24 cellular contexts compared by ENCODE assay signal in the genomic region with DNA sequence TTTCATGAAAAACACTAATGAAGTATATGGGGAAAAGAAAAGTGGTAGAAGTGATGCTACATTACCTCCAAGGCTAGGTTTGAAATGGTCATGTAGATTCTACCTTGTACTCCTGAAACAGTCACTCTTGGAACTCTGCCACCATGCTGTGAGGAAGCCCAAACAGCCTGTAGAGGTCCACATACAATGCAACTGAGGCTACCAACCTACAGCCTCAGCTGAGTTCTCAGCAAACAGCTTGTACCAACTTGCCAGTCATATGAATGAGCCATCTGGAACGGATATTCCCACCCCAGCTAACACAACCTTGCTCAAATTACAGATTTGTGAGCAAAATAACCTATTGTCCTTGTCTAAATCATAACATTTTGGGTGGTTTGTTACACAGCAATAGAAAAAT.
DNase-seq lines count a peak whose midpoint lies in the region; ATAC-seq, FAIRE-seq and TF ChIP-seq lines count a peak whose summit lies in the region.
"Had no signal": no experiment of that assay in that cellular context is flagged by ENCODE, and none has a peak within 500 bp of the region (broad histone marks: within the 10 kb centered on the region; RNA-seq: fewer than 3 reads in every experiment).

No MANE protein-coding gene starts in this region.

- TF ChIP-seq CTCF in MCF 10A (IDR thresholded peaks at IDR 0.05; ENCODE audit: unreplicated experiment) = no peak
- TF ChIP-seq CTCF in breast epithelium (IDR thresholded peaks at IDR 0.05) = no peak
- TF ChIP-seq CTCF in epithelial cell of esophagus (IDR thresholded peaks at IDR 0.05; ENCODE audit: insufficient read depth, low read depth, low read length, missing control alignments) = no peak

- intact Hi-C loops in MCF 10A (cut with micrococcal nuclease) = no loop called here
- intact Hi-C loops in breast epithelium (cut with DNase I; ENCODE audit: low total_unique reads) = no loop called here

- H3K4me1 ChIP-seq in breast epithelium = no peaks in the 10 kb centered on the region
- H3K4me1 ChIP-seq: SJSA1 had no signal

- CTCF ChIA-PET in MCF 10A (lab: Yijun Ruan, JAX) = interaction anchor here (0.8 kb wide), 1 partner anchor 27 kb away, joined by 4 read pairs; no protein-coding TSS in a partner anchor

- H3K4me1 Mint-ChIP-seq in MCF 10A (ENCODE audit: insufficient read depth, unreplicated experiment) = no peaks in the 10 kb centered on the region
- H3K4me1 Mint-ChIP-seq: B cell, CD14-positive monocyte, GM23338 had no signal

- no peaks in the 10 kb centered on the region for H3K27me3 Mint-ChIP-seq in MCF 10A (ENCODE audit: insufficient read depth, unreplicated experiment)
- H3K27me3 Mint-ChIP-seq: B cell had no signal

- BruUV-seq in MCF 10A (replicated peaks; lab: Mats Ljungman, UMichigan) = no TSS peak

- H3K27me3 ChIP-seq in breast epithelium = no peaks in the 10 kb centered on the region
- H3K27me3 ChIP-seq: SJSA1 had no signal

- H3K36me3 ChIP-seq in breast epithelium = no peaks in the 10 kb centered on the region
- H3K36me3 ChIP-seq: SJSA1 had no signal

- no peak overlapping the region for H3K4me3 Mint-ChIP-seq in MCF 10A (ENCODE audit: unreplicated experiment)
- H3K4me3 Mint-ChIP-seq: B cell, CD14-positive monocyte, GM23338 had no signal

- no peak for TF ChIP-seq POLR2A in breast epithelium (IDR thresholded peaks at IDR 0.05)
- no peak for TF ChIP-seq POLR2A in GM12892 (IDR thresholded peaks at IDR 0.05; ENCODE audit: low read depth, low read length)

- H3K9me3 ChIP-seq in breast epithelium = no peaks in the 10 kb centered on the region
- H3K9me3 ChIP-seq: SJSA1 had no signal

- DNase-seq in MCF 10A (ENCODE audit: unreplicated experiment) = peak; percentile 41
- DNase-seq in breast epithelium (ENCODE audit: low spot score in 2 of 2) = no peak
- peak; percentile 53 for DNase-seq in NCI-H446 treated with DMSO at 0.1 percent for 48 hours (lab: John Stamatoyannopoulos, UW)
- DNase-seq in epithelial cell of esophagus (ENCODE audit: low read depth) = peak; percentile 57
- no peak for DNase-seq in activated T-cell treated with anti-CD3 and anti-CD28 coated beads for 4 hours
- DNase-seq in GM12892 (ENCODE audit: insufficient read length) = no peak
- DNase-seq in stimulated activated CD4-positive, alpha-beta T cell treated with anti-CD3 and anti-CD28 coated beads, Interleukin-4, amount 100 ng/mL, for 24 hours = no peak
- DNase-seq: DMS79, HCEC 1CT, IMR-90, NCI-H1417, NCI-H187 treated with DMSO at 0.1 percent for 48 hours, NCI-H345, NCI-H526 treated with DMSO at 0.1 percent for 48 hours, T-helper 1 cell had no signal

- no peak for ATAC-seq in HG03571 (IDR thresholded peaks at IDR 0.05; ENCODE audit: unreplicated experiment)
- ATAC-seq: GM23338, Right ventricle myocardium inferior had no signal

- H3K9me3 Mint-ChIP-seq in MCF 10A (ENCODE audit: unreplicated experiment) = no peaks in the 10 kb centered on the region
- H3K9me3 Mint-ChIP-seq: GM23338 had no signal

- FAIRE-seq in GM12892 (lab: Jason Lieb, UNC) = no peak
- FAIRE-seq: A204.1, D721Med had no signal

- no peak overlapping the region for H3K27ac Mint-ChIP-seq in MCF 10A (ENCODE audit: low read depth, unreplicated experiment)
- H3K27ac Mint-ChIP-seq: B cell, CD14-positive monocyte, GM23338 had no signal

- H3K4me3 ChIP-seq in breast epithelium = no peak overlapping the region
- no peak overlapping the region for H3K4me3 ChIP-seq in epithelial cell of esophagus (ENCODE audit: low read length)
- H3K4me3 ChIP-seq: GM23338, SJSA1 had no signal

- no peak overlapping the region for H3K27ac ChIP-seq in breast epithelium
- H3K27ac ChIP-seq: KMS-11, SJSA1 had no signal

- H3K36me3 Mint-ChIP-seq in MCF 10A (ENCODE audit: insufficient read depth, unreplicated experiment) = no peaks in the 10 kb centered on the region
- H3K36me3 Mint-ChIP-seq: CD14-positive monocyte had no signal

- POLR2A ChIA-PET in MCF 10A (lab: Yijun Ruan, JAX) = no interaction called here

Comparison
In these comparisons a context has a peak if more than half of its experiments do, and no peak if none do; other contexts are left out.
1. DNase-seq: peak in MCF 10A (single experiment), NCI-H446 treated with DMSO at 0.1 percent for 48 hours (single experiment) and epithelial cell of esophagus (single experiment); none in breast epithelium (0 of 2), activated T-cell treated with anti-CD3 and anti-CD28 coated beads for 4 hours (single experiment), GM12892 (single experiment) and stimulated activated CD4-positive, alpha-beta T cell treated with anti-CD3 and anti-CD28 coated beads, Interleukin-4, amount 100 ng/mL, for 24 hours (single experiment).